10 cellular contexts compared by ENCODE assay signal in genomic region chr2:227461878-227462462, GRCh38. TPM values are rescaled to one million over a fixed set of nuclear protein-coding genes. Genes with fewer than 3 reads are reported as not detected.
DNase-seq lines count a peak whose midpoint lies in the region; ATAC-seq, FAIRE-seq and TF ChIP-seq lines count a peak whose summit lies in the region.
"Had no signal": no experiment of that assay in that cellular context is flagged by ENCODE, and none has a peak within 500 bp of the region (broad histone marks: within the 10 kb centered on the region; RNA-seq: fewer than 3 reads in every experiment).

No MANE protein-coding gene starts in this region.

- 0 out of 2 replicates have a peak overlapping the region, but pooled peaks have one; percentile 20 for H2AFZ ChIP-seq in K562 (ENCODE audit: low read depth, low read length)

- intact Hi-C loops in K562 (cut with micrococcal nuclease), result no loop called here

- H4K20me1 ChIP-seq in K562 (replicated peaks; ENCODE audit: control insufficient read depth, insufficient read depth, low read length), result no peaks in the 10 kb centered on the region

- H3K36me3 ChIP-seq in K562 (ENCODE audit: control insufficient read depth, insufficient read depth, low read length), result no peaks in the 10 kb centered on the region
- H3K36me3 ChIP-seq: cardiac muscle cell had no signal

- no peak for FAIRE-seq in K562 (lab: Jason Lieb, UNC)
- FAIRE-seq in frontal cortex (lab: Jason Lieb, UNC), result no peak

- TF ChIP-seq EP300 in K562 (IDR thresholded peaks at IDR 0.05; ENCODE audit: low read length), result no peak

- H3K4me1 ChIP-seq in K562 (replicated peaks in 1 of 2; ENCODE audit: control insufficient read depth in 2 of 2, insufficient read depth in 2 of 2, low read length in 2 of 2), result peaks cover 24 to 26% of the 10 kb centered on the region in 2 experiments

- H3K9me1 ChIP-seq in K562 (ENCODE audit: control insufficient read depth, insufficient read depth, low read length), result no peaks in the 10 kb centered on the region

- POLR2A ChIA-PET in K562 (lab: Yijun Ruan, JAX), result no interaction called here

- WGBS in K562 (ENCODE audit: insufficient coverage, low coverage, missing lambda C conversion rate), result 79% methylated on average over 4 of the region's 4 CpGs

- no peak overlapping the region for H3K9ac ChIP-seq in K562 (ENCODE audit: insufficient read depth in 1 of 2, low read depth in 2 of 2, low read length in 2 of 2)

- BruUV-seq in K562 (replicated peaks; lab: Mats Ljungman, UMichigan), result no TSS peak

- no peak overlapping the region for H3K4me3 ChIP-seq in K562
- H3K4me3 ChIP-seq: cardiac muscle cell, skin epidermis had no signal

- no peak overlapping the region for H3K4me2 ChIP-seq in K562 (ENCODE audit: insufficient read depth, low read length)

- CTCF ChIA-PET in K562 (lab: Yijun Ruan, JAX; ENCODE audit: low intra/inter-chr PET ratio), result no interaction called here

- H3K79me2 ChIP-seq in K562 (ENCODE audit: control insufficient read depth, insufficient read depth, low read length), result no peaks in the 10 kb centered on the region

- no peak for TF ChIP-seq CTCF in K562 (IDR thresholded peaks at IDR 0.05 in 2 of 3, conservative IDR thresholded peaks at IDR 0.05 in 1 of 3; ENCODE audit: insufficient read depth in 2 of 3, low read depth in 1 of 3, low read length in 3 of 3)

- no peak overlapping the region for H3K27ac ChIP-seq in K562 (ENCODE audit: extremely low read depth, low read depth, low read length)
- H3K27ac ChIP-seq: cardiac muscle cell had no signal

- no peaks in the 10 kb centered on the region for H3K27me3 ChIP-seq in K562 (ENCODE audit: control insufficient read depth in 2 of 2, insufficient read depth in 2 of 2, low read length in 2 of 2)
- H3K27me3 ChIP-seq: cardiac muscle cell had no signal

- peak; percentile 6 for ATAC-seq in GM18867 (IDR thresholded peaks at IDR 0.05; ENCODE audit: unreplicated experiment)
- ATAC-seq in GM21447 (IDR thresholded peaks at IDR 0.05; ENCODE audit: unreplicated experiment), result peak; percentile 21
- ATAC-seq in HG03159 (IDR thresholded peaks at IDR 0.05; ENCODE audit: unreplicated experiment), result peak; percentile 29
- ATAC-seq in K562, result no peak

- no peak for TF ChIP-seq RAD21 in K562 (CRISPR knock-in tag; conservative IDR thresholded peaks at IDR 0.05 in 1 of 2, IDR thresholded peaks at IDR 0.05 in 1 of 2)

- in situ Hi-C loops in K562 (cut with MboI), result no loop called here

- H3K9me3 ChIP-seq in K562 (replicated peaks; ENCODE audit: control insufficient read depth, insufficient read depth, low read depth, low read length), result no peaks in the 10 kb centered on the region

- DNase-seq in K562 (ENCODE audit: extremely low read depth in 1 of 4, low spot score in 3 of 4), result no peak
- DNase-seq in stimulated activated CD4-positive, alpha-beta T cell treated with anti-CD3 and anti-CD28 coated beads, Interleukin-12 subunit alpha, Interleukin-12 subunit beta, amount 100 ng/mL, for 4 hours, result no peak
- DNase-seq in frontal cortex (ENCODE audit: low spot score in 2 of 2), result no peak
- no peak for DNase-seq in A172 (ENCODE audit: low spot score)
- DNase-seq: MM.1S had no signal

- TF ChIP-seq POLR2A in K562 (conservative IDR thresholded peaks at IDR 0.05), result no peak

TF ChIP-seq in K562, 482 proteins besides CTCF, POLR2A, EP300 and RAD21:
- TF ChIP-seq ZNF79 (CRISPR knock-in tag; IDR thresholded peaks at IDR 0.05; ENCODE audit: low read depth) (no peak), PTTG1 (tag; IDR thresholded peaks at IDR 0.05; ENCODE audit: low read depth) (no peak), NFYB (IDR thresholded peaks at IDR 0.05; ENCODE audit: extremely low read depth, insufficient read length) (no peak), LCOR (CRISPR knock-in tag; IDR thresholded peaks at IDR 0.05) (no peak), CEBPG (CRISPR knock-in tag; IDR thresholded peaks at IDR 0.05) (no peak), CEBPG (tag; conservative IDR thresholded peaks at IDR 0.05 in 1 of 2, IDR thresholded peaks at IDR 0.05 in 1 of 2) (no peak), CREB5 (CRISPR knock-in tag; IDR thresholded peaks at IDR 0.05) (no peak), CREBBP (IDR thresholded peaks at IDR 0.05; ENCODE audit: low read depth, low read length) (no peak), ZNF174 (CRISPR knock-in tag; IDR thresholded peaks at IDR 0.05) (no peak), HDAC6 (IDR thresholded peaks at IDR 0.05; ENCODE audit: low read depth, low read length) (no peak), BCL6 (CRISPR knock-in tag; IDR thresholded peaks at IDR 0.05) (no peak), SRSF9 (IDR thresholded peaks at IDR 0.05; ENCODE audit: borderline replicate concordance, low read depth, low read length) (no peak), MXI1 (IDR thresholded peaks at IDR 0.05; ENCODE audit: low read depth, low read length) (no peak), ZNF511 (CRISPR knock-in tag; IDR thresholded peaks at IDR 0.05) (no peak), FOS (IDR thresholded peaks at IDR 0.05; ENCODE audit: extremely low read depth, insufficient read length) (no peak), BACH1 (tag; IDR thresholded peaks at IDR 0.05) (no peak), ZNF436 (CRISPR knock-in tag; IDR thresholded peaks at IDR 0.05) (no peak)

RNA-seq across cellular contexts. Expression of gene AGFG1, which starts 10.0 kb away (rescaled TPM):
- total RNA-seq in K562 (2011; cell fraction: chromatin; rRNA removed; ENCODE audit: low replicate concordance), result 31.0 and 37.9 TPM in 2 replicates
- 14.8 and 17.1 TPM in 2 replicates for total RNA-seq in K562 (2011; cell fraction: nucleolus; rRNA removed)
- 16.6 and 31.9 TPM in 2 replicates for total RNA-seq in K562 (2011; cell fraction: nucleoplasm; rRNA removed)
- total RNA-seq in K562 (2014; rRNA removed), result 18.1 and 27.0 TPM in 2 replicates
- total RNA-seq in K562 (2014; rRNA removed; fragmentation: Illumina TruSeq; extraction: Trizol), result 38.1 and 47.1 TPM in 2 replicates
- total RNA-seq in K562 (2015; rRNA removed; fragmentation: Illumina TruSeq; extraction: Trizol), result 37.4 and 37.9 TPM in 2 replicates
- 51.2 and 51.3 TPM in 2 replicates for total RNA-seq in K562 (2021)
- 79.5 and 97.5 TPM in 2 replicates for polyA plus RNA-seq in K562 (2011; rRNA removed)
- polyA plus RNA-seq in K562 (2011; cell fraction: cytosol; rRNA removed), result 88.8 TPM in 2 replicates
- polyA plus RNA-seq in K562 (2011; cell fraction: nucleus; rRNA removed), result 65.1 and 73.6 TPM in 2 replicates
- 27.7 and 28.0 TPM in 2 replicates for polyA plus RNA-seq in K562 (2012)
- 35.3 and 36.0 TPM in 2 replicates for polyA plus RNA-seq in K562 (2014; fragmentation: Illumina TruSeq; extraction: Trizol)
- polyA plus RNA-seq in K562 (2014; fragmentation: Nextera tagmentation; extraction: Ambion mirVana), result 10 to 100 TPM; 11.2 to 14.0 TPM
- polyA plus RNA-seq in K562 (2014; rRNA removed), result 17.1 and 28.7 TPM in 2 replicates
- polyA minus RNA-seq in K562 (2011; rRNA and poly(A)+ RNA removed), result 120 and 162 TPM in 2 replicates
- polyA minus RNA-seq in K562 (2011; cell fraction: cytosol; rRNA and poly(A)+ RNA removed), result 42.0 and 75.2 TPM in 2 replicates
- polyA minus RNA-seq in K562 (2011; cell fraction: nucleus; rRNA and poly(A)+ RNA removed), result 19.5 and 36.4 TPM in 2 replicates
- 73.0 TPM for total RNA-seq in frontal cortex
- 47.0 and 69.9 TPM in 2 replicates for total RNA-seq in A172 (2014; rRNA removed; shearing (Covaris generic))
